ENCODE assay signal across 11 cellular contexts in the genomic region with DNA sequence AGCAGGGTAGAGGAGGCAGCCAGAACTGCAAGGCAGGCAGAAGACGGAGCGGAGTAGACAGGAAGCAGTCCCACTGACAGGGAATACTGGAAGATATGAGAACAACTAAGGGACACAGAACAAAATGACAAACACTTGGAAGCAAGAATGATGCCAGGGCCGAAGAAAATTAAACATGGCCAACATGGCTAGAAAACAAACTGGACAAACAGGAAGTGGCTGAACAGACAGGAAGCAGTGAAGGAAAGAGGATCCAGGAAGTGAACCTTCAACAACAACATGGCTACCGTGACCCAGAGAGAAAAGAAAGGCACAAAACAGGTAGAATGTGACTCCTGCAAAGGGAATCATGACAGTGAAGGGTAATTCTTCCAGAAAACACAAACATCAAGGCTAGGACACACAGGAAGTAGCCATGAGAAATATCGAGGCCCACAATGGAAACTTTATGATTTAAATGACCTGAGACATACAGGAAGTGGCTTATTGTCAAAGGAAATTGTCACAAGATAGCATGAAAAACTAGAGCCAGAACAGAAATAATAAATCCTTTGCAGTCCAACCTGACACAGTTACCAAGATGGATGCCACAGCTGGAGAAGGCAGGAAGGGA. TPM values are rescaled to one million over a fixed set of nuclear protein-coding genes. Genes with fewer than 3 reads are reported as not detected.
DNase-seq lines count a peak whose midpoint lies in the region; ATAC-seq and TF ChIP-seq lines count a peak whose summit lies in the region.
"Had no signal": no experiment of that assay in that cellular context is flagged by ENCODE, and none has a peak within 500 bp of the region (broad histone marks: within the 10 kb centered on the region; RNA-seq: fewer than 3 reads in every experiment).

No MANE protein-coding gene starts in this region.

- peak overlapping the region; percentile 76 to 88 for H3K27ac Mint-ChIP-seq in effector memory CD8-positive, alpha-beta T cell
- peak overlapping the region; percentile 82 for H3K27ac Mint-ChIP-seq in stimulated activated memory B cell treated with anti-CD40 and anti-IgM and Interleukin-4, amounts not matched to agents 10 μg/mL and 1 μg/mL and 100 μg/mL, for 72 hours
- H3K27ac Mint-ChIP-seq in type B pancreatic cell = no peak overlapping the region

- H3K36me3 ChIP-seq in OCI-LY7 (ENCODE audit: insufficient read depth, low read length) = peaks cover 6% of the 10 kb centered on the region
- H3K36me3 ChIP-seq: sigmoid colon had no signal

- ATAC-seq in activated T-cell treated with anti-CD3 and anti-CD28 coated beads, Interleukin-2, amount 50 U/mL, for 4 hours = no peak
- peak; percentile 21 for ATAC-seq in effector memory CD8-positive, alpha-beta T cell (replicated peaks)
- no peak for ATAC-seq in stimulated activated memory B cell treated with anti-CD40 and anti-IgM and Interleukin-4, amounts not matched to agents 10 μg/mL and 1 μg/mL and 100 μg/mL, for 72 hours
- ATAC-seq in HG02798 (IDR thresholded peaks at IDR 0.05; ENCODE audit: poor library complexity, unreplicated experiment) (no peak), HG02970 (IDR thresholded peaks at IDR 0.05; ENCODE audit: low FRiP score, unreplicated experiment) (no peak)

- CTCF ChIA-PET in OCI-LY7 (lab: Charles Lee; ENCODE audit: unreplicated experiment) = interaction anchor here (0.5 to 0.7 kb wide), 2 partner anchors 19 to 528 kb away, joined by 3 to 8 read pairs; partner anchors contain the start of gene UQCC2

- peaks cover 14% of the 10 kb centered on the region for H3K4me1 ChIP-seq in OCI-LY7 (ENCODE audit: insufficient read depth, low read length, poor library complexity, severe bottlenecking)
- H3K4me1 ChIP-seq: sigmoid colon had no signal

- H3K27me3 Mint-ChIP-seq in activated T-cell treated with anti-CD3 and anti-CD28 coated beads, Interleukin-2, amount 50 U/mL, for 4 hours (ENCODE audit: low read depth) = peaks cover 8% of the 10 kb centered on the region
- peaks cover 23 to 45% of the 10 kb centered on the region in 2 donors for H3K27me3 Mint-ChIP-seq in effector memory CD8-positive, alpha-beta T cell
- peaks cover 43% of the 10 kb centered on the region for H3K27me3 Mint-ChIP-seq in stimulated activated memory B cell treated with anti-CD40 and anti-IgM and Interleukin-4, amounts not matched to agents 10 μg/mL and 1 μg/mL and 100 μg/mL, for 72 hours
- H3K27me3 Mint-ChIP-seq in type B pancreatic cell = peaks cover 21% of the 10 kb centered on the region

- peak overlapping the region; percentile 47 for H3K27ac ChIP-seq in OCI-LY7 (ENCODE audit: low read depth, low read length, poor library complexity, severe bottlenecking)
- H3K27ac ChIP-seq: sigmoid colon had no signal

- H3K4me1 Mint-ChIP-seq in activated T-cell treated with anti-CD3 and anti-CD28 coated beads, Interleukin-2, amount 50 U/mL, for 4 hours (ENCODE audit: low read depth) = peaks cover 24% of the 10 kb centered on the region
- H3K4me1 Mint-ChIP-seq in effector memory CD8-positive, alpha-beta T cell (ENCODE audit: low read depth in 2 of 2) = peaks cover 20 to 24% of the 10 kb centered on the region in 2 donors
- H3K4me1 Mint-ChIP-seq in stimulated activated memory B cell treated with anti-CD40 and anti-IgM and Interleukin-4, amounts not matched to agents 10 μg/mL and 1 μg/mL and 100 μg/mL, for 72 hours = peaks cover 13% of the 10 kb centered on the region
- peaks cover 4% of the 10 kb centered on the region for H3K4me1 Mint-ChIP-seq in type B pancreatic cell (ENCODE audit: unreplicated experiment)

- intact Hi-C loops in OCI-LY7 (cut with micrococcal nuclease; ENCODE audit: unreplicated experiment) = no loop called here

- peaks cover 19% of the 10 kb centered on the region; the same call in 1 of the 2 replicates for H3K9me3 ChIP-seq in OCI-LY7 (ENCODE audit: low read length)
- H3K9me3 ChIP-seq: sigmoid colon had no signal

- H3K9me2 ChIP-seq in OCI-LY7 (ENCODE audit: insufficient read depth, low read length) = no peaks in the 10 kb centered on the region

- peaks cover 13% of the 10 kb centered on the region for H3K36me3 Mint-ChIP-seq in activated T-cell treated with anti-CD3 and anti-CD28 coated beads, Interleukin-2, amount 50 U/mL, for 4 hours (ENCODE audit: insufficient read depth)
- H3K36me3 Mint-ChIP-seq in effector memory CD8-positive, alpha-beta T cell (ENCODE audit: insufficient read depth) = no peaks in the 10 kb centered on the region
- peaks cover 26% of the 10 kb centered on the region for H3K36me3 Mint-ChIP-seq in stimulated activated memory B cell treated with anti-CD40 and anti-IgM and Interleukin-4, amounts not matched to agents 10 μg/mL and 1 μg/mL and 100 μg/mL, for 72 hours
- peaks cover 4% of the 10 kb centered on the region for H3K36me3 Mint-ChIP-seq in type B pancreatic cell

- DNase-seq in activated T-cell treated with anti-CD3 and anti-CD28 coated beads, Interleukin-2, amount 50 U/mL, for 4 hours = no peak
- DNase-seq in activated T-cell treated with anti-CD3 and anti-CD28 coated beads, Interleukin-2, amount 50 U/mL, for 48 hours = no peak
- DNase-seq in OCI-LY7 (ENCODE audit: low spot score) (peak; percentile 64), type B pancreatic cell (ENCODE audit: extremely low spot score, unreplicated experiment) (no peak)
- no peak for DNase-seq in effector memory CD8-positive, alpha-beta T cell
- DNase-seq: activated gamma-delta T cell, GDM1, sigmoid colon had no signal

- peak overlapping the region; percentile 100 for H2AFZ ChIP-seq in OCI-LY7 (ENCODE audit: low read length)

- peak overlapping the region; percentile 40 for H3K4me3 ChIP-seq in OCI-LY7 (ENCODE audit: low read depth, low read length, poor library complexity, severe bottlenecking)
- H3K4me3 ChIP-seq: sigmoid colon had no signal

- POLR2A ChIA-PET in OCI-LY7 (lab: Charles Lee) = interaction anchor here (0.6 to 1.2 kb wide), 5 partner anchors 17 to 295 kb away, joined by 3 to 5 read pairs (median 4); partner anchors contain the start of genes RPS18 and VPS52

- H3K4me3 Mint-ChIP-seq in activated T-cell treated with anti-CD3 and anti-CD28 coated beads, Interleukin-2, amount 50 U/mL, for 4 hours = peak overlapping the region; percentile 60
- peak overlapping the region; percentile 54 to 62 for H3K4me3 Mint-ChIP-seq in effector memory CD8-positive, alpha-beta T cell
- H3K4me3 Mint-ChIP-seq in stimulated activated memory B cell treated with anti-CD40 and anti-IgM and Interleukin-4, amounts not matched to agents 10 μg/mL and 1 μg/mL and 100 μg/mL, for 72 hours = peak overlapping the region; percentile 13
- no peak overlapping the region for H3K4me3 Mint-ChIP-seq in type B pancreatic cell

- H3K9me3 Mint-ChIP-seq in activated T-cell treated with anti-CD3 and anti-CD28 coated beads, Interleukin-2, amount 50 U/mL, for 4 hours = peaks cover 14% of the 10 kb centered on the region
- H3K9me3 Mint-ChIP-seq in effector memory CD8-positive, alpha-beta T cell = peaks cover 10 to 15% of the 10 kb centered on the region in 2 donors
- H3K9me3 Mint-ChIP-seq in stimulated activated memory B cell treated with anti-CD40 and anti-IgM and Interleukin-4, amounts not matched to agents 10 μg/mL and 1 μg/mL and 100 μg/mL, for 72 hours = peaks cover 16% of the 10 kb centered on the region
- no peaks in the 10 kb centered on the region for H3K9me3 Mint-ChIP-seq in type B pancreatic cell

- no peaks in the 10 kb centered on the region for H4K20me1 ChIP-seq in OCI-LY7 (ENCODE audit: insufficient read depth, low read length)

- BruUV-seq in OCI-LY7 (replicated peaks; lab: Mats Ljungman, UMichigan) = no TSS peak

- no peaks in the 10 kb centered on the region for H3K79me2 ChIP-seq in OCI-LY7 (ENCODE audit: insufficient read depth, low read depth, low read length)

- TF ChIP-seq CTCF in OCI-LY7 (conservative IDR thresholded peaks at IDR 0.05; ENCODE audit: low read length) = no peak
- TF ChIP-seq CTCF in type B pancreatic cell (conservative IDR thresholded peaks at IDR 0.05) = no peak

- peak overlapping the region; percentile 46 for H3K4me2 ChIP-seq in OCI-LY7 (ENCODE audit: low read length)

RNA-seq across cellular contexts. Expression of gene COL11A2, which starts 9.1 kb away (rescaled TPM):
- total RNA-seq in activated T-cell treated with anti-CD3 and anti-CD28 coated beads, Interleukin-2, amount 50 U/mL, for 4 hours = under 1 TPM; 0.48 to 0.98 (median 0.60) TPM
- total RNA-seq in OCI-LY7 (2014; rRNA removed; shearing (Covaris generic)) = 3.5 and 5.2 TPM in 2 replicates
- total RNA-seq in OCI-LY7 (2022) (4.5 and 4.6 TPM in 2 replicates), type B pancreatic cell (ENCODE audit: low replicate concordance) (1.3 and 11.9 TPM in 2 replicates)

RNA-seq across cellular contexts. Expression of gene RXRB, which starts 17.3 kb away (rescaled TPM):
- 10 to 100 TPM; 55.2 to 62.3 (median 60.8) TPM for total RNA-seq in activated T-cell treated with anti-CD3 and anti-CD28 coated beads, Interleukin-2, amount 50 U/mL, for 4 hours
- 30.6 and 32.5 TPM in 2 replicates for total RNA-seq in OCI-LY7 (2014; rRNA removed; shearing (Covaris generic))
- total RNA-seq in OCI-LY7 (2022) = 47.3 and 48.5 TPM in 2 replicates
- 49.2 and 61.9 TPM in 2 replicates for total RNA-seq in type B pancreatic cell (ENCODE audit: low replicate concordance)

RNA-seq across cellular contexts. Expression of gene SLC39A7, which starts 17.5 kb away (rescaled TPM):
- 10 to 100 TPM; 68.7 to 78.3 (median 72.1) TPM for total RNA-seq in activated T-cell treated with anti-CD3 and anti-CD28 coated beads, Interleukin-2, amount 50 U/mL, for 4 hours
- 22.9 and 29.2 TPM in 2 replicates for total RNA-seq in OCI-LY7 (2014; rRNA removed; shearing (Covaris generic))
- total RNA-seq in OCI-LY7 (2022) (48.3 and 53.2 TPM in 2 replicates), type B pancreatic cell (ENCODE audit: low replicate concordance) (147 and 202 TPM in 2 replicates)

RNA-seq across cellular contexts. Expression of gene HSD17B8, which starts 21.3 kb away (rescaled TPM):
- 10 to 100 TPM; 11.7 to 20.1 (median 19.4) TPM for total RNA-seq in activated T-cell treated with anti-CD3 and anti-CD28 coated beads, Interleukin-2, amount 50 U/mL, for 4 hours
- total RNA-seq in OCI-LY7 (2014; rRNA removed; shearing (Covaris generic)) = 11.6 and 21.4 TPM in 2 replicates
- total RNA-seq in OCI-LY7 (2022) (18.8 and 23.5 TPM in 2 replicates), type B pancreatic cell (ENCODE audit: low replicate concordance) (13.9 and 15.7 TPM in 2 replicates)

RNA-seq across cellular contexts. Expression of gene RING1, which starts 25.1 kb away (rescaled TPM):
- 10 to 100 TPM; 64.7 to 66.5 (median 66.3) TPM for total RNA-seq in activated T-cell treated with anti-CD3 and anti-CD28 coated beads, Interleukin-2, amount 50 U/mL, for 4 hours
- total RNA-seq in OCI-LY7 (2014; rRNA removed; shearing (Covaris generic)) = 25.0 and 31.8 TPM in 2 replicates
- total RNA-seq in OCI-LY7 (2022) = 40.0 and 42.7 TPM in 2 replicates
- 44.5 and 60.4 TPM in 2 replicates for total RNA-seq in type B pancreatic cell (ENCODE audit: low replicate concordance)
